In genomic region chr14:31560759-31561154, GRCh38 we compare ENCODE assay signal across 8 cellular contexts. TPM values are rescaled to one million over a fixed set of nuclear protein-coding genes. Genes with fewer than 3 reads are reported as not detected.
DNase-seq lines count a peak whose midpoint lies in the region; TF ChIP-seq lines count a peak whose summit lies in the region.

No MANE protein-coding gene starts in this region.

- H3K36me3 ChIP-seq in MM.1S (replicated peaks; ENCODE audit: insufficient read depth, low read length) = no peaks in the 10 kb centered on the region
- H3K36me3 ChIP-seq in endodermal cell (ENCODE audit: control insufficient read depth, insufficient read depth, low read length) = no peaks in the 10 kb centered on the region
- H3K36me3 ChIP-seq in ovary = no peaks in the 10 kb centered on the region

- no peak for TF ChIP-seq POLR2A in ovary (IDR thresholded peaks at IDR 0.05)

- 0 out of 2 replicates have a peak, but pooled peaks cover 3% of the 10 kb centered on the region for H3K4me1 ChIP-seq in MM.1S (ENCODE audit: low read length)
- H3K4me1 ChIP-seq in endodermal cell (ENCODE audit: control insufficient read depth, insufficient read depth, low read length) = no peaks in the 10 kb centered on the region
- no peaks in the 10 kb centered on the region for H3K4me1 ChIP-seq in ovary (ENCODE audit: insufficient read depth)

- H4K20me1 ChIP-seq in MM.1S (ENCODE audit: insufficient read depth, low read length) = no peaks in the 10 kb centered on the region

- H3K27ac Mint-ChIP-seq in activated naive CD4-positive, alpha-beta T cell treated with anti-CD3 and anti-CD28 coated beads, Interleukin-2, amount 50 U/mL, for 24 hours = peak overlapping the region; percentile 99
- peak overlapping the region; percentile 98 for H3K27ac Mint-ChIP-seq in endodermal cell

- WGBS in endodermal cell (ENCODE audit: insufficient coverage in 1 of 2, insufficient read length in 1 of 2), 2 experiments = 62 to 65% methylated on average over 3 to 7 of the region's 7 CpGs
- WGBS in ovary, 3 donors = 42 to 48% (median 44%) methylated on average over 7 of the region's 7 CpGs

- H3K4me3 Mint-ChIP-seq in activated naive CD4-positive, alpha-beta T cell treated with anti-CD3 and anti-CD28 coated beads, Interleukin-2, amount 50 U/mL, for 24 hours = peak overlapping the region; percentile 99
- H3K4me3 Mint-ChIP-seq in endodermal cell = peak overlapping the region; percentile 88

- H3K27me3 Mint-ChIP-seq in activated naive CD4-positive, alpha-beta T cell treated with anti-CD3 and anti-CD28 coated beads, Interleukin-2, amount 50 U/mL, for 24 hours = peaks cover 2% of the 10 kb centered on the region
- peaks cover 2% of the 10 kb centered on the region for H3K27me3 Mint-ChIP-seq in endodermal cell (ENCODE audit: insufficient read depth)

- intact Hi-C loops in ovary (cut with DNase I) (no loop called here), posterior vena cava (cut with DNase I) (no loop called here)

- H2AFZ ChIP-seq in MM.1S (ENCODE audit: low read length) = peak overlapping the region; percentile 78

- peak overlapping the region; percentile 69 for H3K4me2 ChIP-seq in MM.1S (ENCODE audit: low read depth, low read length)

- H3K79me2 ChIP-seq in MM.1S (ENCODE audit: low read length) = no peaks in the 10 kb centered on the region

- H3K9me2 ChIP-seq in MM.1S (replicated peaks; ENCODE audit: insufficient read depth, low read length) = no peaks in the 10 kb centered on the region

- H3K9me3 Mint-ChIP-seq in activated naive CD4-positive, alpha-beta T cell treated with anti-CD3 and anti-CD28 coated beads, Interleukin-2, amount 50 U/mL, for 24 hours = no peaks in the 10 kb centered on the region
- H3K9me3 Mint-ChIP-seq in endodermal cell = peaks cover 5% of the 10 kb centered on the region

- peaks cover 1% of the 10 kb centered on the region for H3K36me3 Mint-ChIP-seq in activated naive CD4-positive, alpha-beta T cell treated with anti-CD3 and anti-CD28 coated beads, Interleukin-2, amount 50 U/mL, for 24 hours
- peaks cover 1% of the 10 kb centered on the region for H3K36me3 Mint-ChIP-seq in endodermal cell (ENCODE audit: low read depth)

- DNase-seq in activated naive CD4-positive, alpha-beta T cell treated with anti-CD3 and anti-CD28 coated beads, Interleukin-2, amount 50 U/mL, for 16 hours = no peak
- no peak for DNase-seq in MM.1S
- no peak for DNase-seq in endodermal cell
- no peak for DNase-seq in ovary
- DNase-seq in posterior vena cava (ENCODE audit: low spot score) = no peak
- no peak for DNase-seq in activated effector memory CD4-positive, alpha-beta T cell treated with Interleukin-2 at 50 U/mL for 16 hours
- no peak for DNase-seq in DMS79 treated with DMSO at 0.1 percent for 48 hours (lab: John Stamatoyannopoulos, UW)

- no peaks in the 10 kb centered on the region for H3F3A ChIP-seq in MM.1S (ENCODE audit: insufficient read depth, low read length)

- H3K4me1 Mint-ChIP-seq in activated naive CD4-positive, alpha-beta T cell treated with anti-CD3 and anti-CD28 coated beads, Interleukin-2, amount 50 U/mL, for 24 hours = peaks cover 38% of the 10 kb centered on the region
- H3K4me1 Mint-ChIP-seq in endodermal cell = peaks cover 2% of the 10 kb centered on the region

- H3K4me3 ChIP-seq in MM.1S (ENCODE audit: low read length) (peak overlapping the region; percentile 89), endodermal cell (ENCODE audit: low read length) (peak overlapping the region; percentile 93), ovary (peak overlapping the region; percentile 87)

- H3K9me3 ChIP-seq in MM.1S (replicated peaks; ENCODE audit: insufficient read depth, low read length) (no peaks in the 10 kb centered on the region), endodermal cell (ENCODE audit: control insufficient read depth, low read length) (no peaks in the 10 kb centered on the region), ovary (no peaks in the 10 kb centered on the region)

- H3K27ac ChIP-seq in MM.1S (ENCODE audit: low read length) = peak overlapping the region; percentile 51; the same call in 1 of the 2 replicates
- H3K27ac ChIP-seq in endodermal cell (ENCODE audit: low read depth, low read length) = peak overlapping the region; percentile 22
- peak overlapping the region in 1 of 2 donors; percentile 51 for H3K27ac ChIP-seq in ovary

- TF ChIP-seq EP300 in ovary (IDR thresholded peaks at IDR 0.05) = no peak

- TF ChIP-seq CTCF in MM.1S (IDR thresholded peaks at IDR 0.05; ENCODE audit: low read length) (no peak), endodermal cell (conservative IDR thresholded peaks at IDR 0.05) (no peak), ovary (IDR thresholded peaks at IDR 0.05) (no peak)

- no peaks in the 10 kb centered on the region for H3K27me3 ChIP-seq in MM.1S (replicated peaks; ENCODE audit: insufficient read depth, low read length)
- no peaks in the 10 kb centered on the region for H3K27me3 ChIP-seq in endodermal cell (ENCODE audit: control insufficient read depth, insufficient read depth, low read length, poor library complexity, severe bottlenecking)
- H3K27me3 ChIP-seq in ovary = no peaks in the 10 kb centered on the region

- peak overlapping the region; percentile 85 for H3K9ac ChIP-seq in MM.1S (ENCODE audit: low read length)
- peak overlapping the region; percentile 95 for H3K9ac ChIP-seq in endodermal cell (ENCODE audit: extremely low read depth, low read length, poor library complexity, severe bottlenecking)

RNA-seq across cellular contexts. Expression of gene NUBPL, which starts 0.4 kb away (rescaled TPM):
- total RNA-seq in endodermal cell (10 to 100 TPM; 12.2 to 14.0 TPM), ovary (10 to 100 TPM in 6 of 7 donors, 1 to 10 TPM in 1; 9.8 to 17.6 (median 14.0) TPM), posterior vena cava (10 to 100 TPM; 13.8 to 26.6 TPM)
- 10.7 TPM for polyA plus RNA-seq in endodermal cell (2013, experiment 1 of 2)
- 14.0 TPM for polyA plus RNA-seq in endodermal cell (2013, experiment 2 of 2)
- polyA plus RNA-seq in ovary = 10 to 100 TPM in 1 of 2 donors, 1 to 10 TPM in 1; 5.8 to 12.0 TPM
